33 cellular contexts compared by ENCODE assay signal in genomic region chr7:101517304-101517703, GRCh38.
"Had no signal": no experiment of that assay in that cellular context is flagged by ENCODE, and none has a peak within 500 bp of the region (broad histone marks: within the 10 kb centered on the region; RNA-seq: fewer than 3 reads in every experiment).

No MANE protein-coding gene starts in this region.

- H3K36me3 ChIP-seq: adrenal gland, breast epithelium, MG63, SJCRH30 had no signal

- H3K27ac ChIP-seq: body of pancreas, breast epithelium, PC-9, RWPE1, SJCRH30 had no signal

- H3K27me3 ChIP-seq: adrenal gland, body of pancreas, breast epithelium, MG63 had no signal

- H3K9ac ChIP-seq: SK-N-SH had no signal

- H3K4me1 Mint-ChIP-seq: activated CD4-positive, alpha-beta T cell treated with anti-CD3 and anti-CD28 coated beads for 36 hours; activated CD4-positive, alpha-beta T cell treated with anti-CD3 and anti-CD28 coated beads, Interleukin-2, amount 10 ng/mL, durations not matched to agents 7 days and 5 days had no signal

- H3K27ac Mint-ChIP-seq: activated CD4-positive, alpha-beta T cell treated with anti-CD3 and anti-CD28 coated beads for 36 hours; activated CD4-positive, alpha-beta T cell treated with anti-CD3 and anti-CD28 coated beads, Interleukin-2, amount 10 ng/mL, durations not matched to agents 7 days and 5 days; activated CD8-positive, alpha-beta T cell treated with anti-CD3 and anti-CD28 coated beads, Interleukin-2, amount 10 ng/mL, durations not matched to agents 7 days and 5 days; activated naive CD4-positive, alpha-beta T cell treated with anti-CD3 and anti-CD28 coated beads for 36 hours; activated naive CD4-positive, alpha-beta T cell treated with anti-CD3 and anti-CD28 coated beads, Interleukin-2, amount 50 U/mL, for 72 hours; activated T-cell treated with anti-CD3 and anti-CD28 coated beads, Interleukin-2, amount 50 U/mL, for 24 hours; activated T-helper 2 cell treated with anti-CD3 and anti-CD28 coated beads, Interferon-gamma antibody, Interleukin-2, Interleukin-4, amounts not matched to agents 10 μg/mL and 5 μg/mL and 100 μg/mL, durations not matched to agents 14 hours and 24 hours and 36 hours; T-helper 1 cell treated with Interleukin-12 subunit alpha and Interleukin-12 subunit beta and Interleukin-4 antibody, amounts not matched to agents 30 μg/mL and 1 μg/mL, for 36 hours; T-helper 2 cell treated with Interferon-gamma antibody and Interleukin-4, amounts not matched to agents 5 μg/mL and 100 μg/mL, for 36 hours; WTC11 had no signal

- H3K4me3 Mint-ChIP-seq: activated CD4-positive, alpha-beta T cell treated with anti-CD3 and anti-CD28 coated beads for 36 hours; activated CD4-positive, alpha-beta T cell treated with anti-CD3 and anti-CD28 coated beads, Interleukin-2, amount 10 ng/mL, durations not matched to agents 7 days and 5 days; activated CD8-positive, alpha-beta T cell treated with anti-CD3 and anti-CD28 coated beads, Interleukin-2, amount 10 ng/mL, durations not matched to agents 7 days and 5 days; activated naive CD4-positive, alpha-beta T cell treated with anti-CD3 and anti-CD28 coated beads for 36 hours; activated T-cell treated with anti-CD3 and anti-CD28 coated beads, Interleukin-2, amount 50 U/mL, for 24 hours; T-helper 1 cell treated with Interleukin-12 subunit alpha and Interleukin-12 subunit beta and Interleukin-4 antibody, amounts not matched to agents 30 μg/mL and 1 μg/mL, for 36 hours; T-helper 2 cell treated with Interferon-gamma antibody and Interleukin-4, amounts not matched to agents 5 μg/mL and 100 μg/mL, for 36 hours; WTC11 had no signal

- ATAC-seq: activated CD4-positive, alpha-beta T cell treated with anti-CD3 and anti-CD28 coated beads for 36 hours; activated CD4-positive, CD25-positive, alpha-beta regulatory T cell treated with anti-CD3 and anti-CD28 coated beads, Interleukin-2, amount 50 U/mL, for 24 hours; activated CD8-positive, alpha-beta T cell treated with anti-CD3 and anti-CD28 coated beads, Interleukin-2, amount 10 ng/mL, durations not matched to agents 7 days and 5 days; activated naive CD4-positive, alpha-beta T cell treated with anti-CD3 and anti-CD28 coated beads, Interleukin-2, amount 50 U/mL, for 72 hours; body of pancreas; Right ventricle myocardium inferior had no signal

- DNase-seq: activated CD4-positive, alpha-beta T cell treated with anti-CD3 and anti-CD28 coated beads for 36 hours; activated CD4-positive, alpha-beta T cell treated with anti-CD3 and anti-CD28 coated beads, Interleukin-2, amount 10 ng/mL, durations not matched to agents 7 days and 5 days; activated CD4-positive, alpha-beta T cell treated with anti-CD3 and anti-CD28 coated beads, Interleukin-2, amount 50 U/mL, for 48 hours; activated CD8-positive, alpha-beta T cell treated with anti-CD3 and anti-CD28 coated beads, Interleukin-2, amount 10 ng/mL, durations not matched to agents 7 days and 5 days; activated gamma-delta T cell; activated naive CD4-positive, alpha-beta T cell treated with anti-CD3 and anti-CD28 coated beads for 36 hours; activated T-cell treated with anti-CD3 and anti-CD28 coated beads, Interleukin-2, amount 50 U/mL, for 24 hours; body of pancreas; Kasumi-1; KG1; MG63; NCI-H1092; NCI-H1436 treated with DMSO at 0.1 percent for 48 hours; NCI-H1694 treated with DMSO at 0.1 percent for 48 hours; NCI-H2029; NCI-H2227 treated with DMSO at 0.1 percent for 48 hours; NCI-H446; NCI-H510A treated with DMSO at 0.1 percent for 48 hours; NCI-H526 treated with DMSO at 0.1 percent for 48 hours; NCI-H774; PC-9; SJCRH30; SK-N-SH had no signal

- H3K36me3 Mint-ChIP-seq: activated naive CD4-positive, alpha-beta T cell treated with anti-CD3 and anti-CD28 coated beads, Interleukin-2, amount 50 U/mL, for 72 hours; WTC11 had no signal

- H3K9me3 Mint-ChIP-seq: activated CD4-positive, alpha-beta T cell treated with anti-CD3 and anti-CD28 coated beads, Interleukin-2, amount 10 ng/mL, durations not matched to agents 7 days and 5 days; activated naive CD4-positive, alpha-beta T cell treated with anti-CD3 and anti-CD28 coated beads, Interleukin-2, amount 50 U/mL, for 72 hours; activated T-helper 2 cell treated with anti-CD3 and anti-CD28 coated beads, Interferon-gamma antibody, Interleukin-2, Interleukin-4, amounts not matched to agents 10 μg/mL and 5 μg/mL and 100 μg/mL, durations not matched to agents 14 hours and 24 hours and 36 hours; T-helper 1 cell treated with Interleukin-12 subunit alpha and Interleukin-12 subunit beta and Interleukin-4 antibody, amounts not matched to agents 30 μg/mL and 1 μg/mL, for 36 hours; T-helper 2 cell treated with Interferon-gamma antibody and Interleukin-4, amounts not matched to agents 5 μg/mL and 100 μg/mL, for 36 hours had no signal

- H3K4me2 ChIP-seq: PC-9, SK-N-SH had no signal

- H3K4me1 ChIP-seq: body of pancreas, breast epithelium had no signal

- H3K4me3 ChIP-seq: adrenal gland, body of pancreas, breast epithelium, MG63, PC-9, SJCRH30 had no signal

- H3K9me3 ChIP-seq: adrenal gland, body of pancreas, breast epithelium, MG63, SJCRH30, SK-N-SH had no signal

- H2AFZ ChIP-seq: PC-9 had no signal
